In the genomic region with DNA sequence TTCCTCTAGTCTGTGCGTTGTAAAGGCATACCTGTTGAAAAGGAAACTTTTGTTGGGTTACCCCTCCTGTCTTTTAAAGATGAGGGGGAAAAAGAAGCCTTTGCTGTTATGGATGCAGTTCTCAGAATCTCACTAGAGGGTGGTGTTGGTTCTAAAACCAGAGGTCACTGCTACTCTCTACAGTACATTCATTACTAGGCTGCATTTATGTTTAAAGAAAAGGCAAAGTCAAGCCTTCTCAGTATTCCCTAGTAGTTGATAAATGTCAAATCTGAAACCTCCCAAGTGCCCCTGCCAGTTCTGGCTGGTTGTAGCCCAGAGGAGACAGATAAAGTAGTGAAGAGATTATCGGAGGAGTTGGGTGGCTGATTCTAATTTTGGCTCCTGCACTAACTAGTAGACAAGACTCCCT, we compare ENCODE assay signal across 8 cellular contexts. TPM values are rescaled to one million over a fixed set of nuclear protein-coding genes. Genes with fewer than 3 reads are reported as not detected.
DNase-seq lines count a peak whose midpoint lies in the region; ATAC-seq, FAIRE-seq and TF ChIP-seq lines count a peak whose summit lies in the region.

No MANE protein-coding gene starts in this region.

- H3K9me3 ChIP-seq in lower lobe of right lung, result no peaks in the 10 kb centered on the region

- intact Hi-C loops in lower lobe of right lung (cut with DNase I), result no loop called here

- H3K27me3 ChIP-seq in HL-60 (ENCODE audit: insufficient read depth, poor library complexity, severe bottlenecking), result peaks cover 5% of the 10 kb centered on the region
- H3K27me3 ChIP-seq in lower lobe of right lung (ENCODE audit: low read depth), result no peaks in the 10 kb centered on the region

- CTCF ChIA-PET in RWPE1 (lab: Yijun Ruan, JAX), result no interaction called here

- FAIRE-seq in GM18507 (lab: Jason Lieb, UNC), result peak; percentile 87

- no peak overlapping the region for H3K4me3 ChIP-seq in HL-60 (replicated peaks; ENCODE audit: insufficient read depth, low read length)
- H3K4me3 ChIP-seq in lower lobe of right lung, result no peak overlapping the region

- POLR2A ChIA-PET in RWPE1 (lab: Yijun Ruan, JAX; ENCODE audit: low non-redundant PET), result no interaction called here

- peak; percentile 61 to 68 for ATAC-seq in lower lobe of right lung
- ATAC-seq in HG03439 (IDR thresholded peaks at IDR 0.05; ENCODE audit: unreplicated experiment), result no peak

- peaks cover 26% of the 10 kb centered on the region for H3K4me1 ChIP-seq in lower lobe of right lung

- H3K36me3 ChIP-seq in lower lobe of right lung, result no peaks in the 10 kb centered on the region

- DNase-seq in CD1c-positive myeloid dendritic cell (ENCODE audit: extremely low spot score) (peak; percentile 69), GM18507 (ENCODE audit: extremely low spot score, insufficient read length, low read depth) (no peak), HL-60 (ENCODE audit: low read depth in 1 of 2, low spot score in 1 of 2) (peak in 1 of 2 experiments; percentile 35), RWPE1 (ENCODE audit: low spot score) (peak; percentile 52), dedifferentiated amniotic fluid mesenchymal stem cell (ENCODE audit: extremely low spot score) (peak; percentile 76), lower lobe of right lung (no peak)
- no peak for DNase-seq in activated CD4-positive, alpha-beta T cell treated with anti-CD3 and anti-CD28 coated beads, Interleukin-2, amount 50 U/mL, for 48 hours

- peak; percentile 86 for TF ChIP-seq CTCF in HL-60 (IDR thresholded peaks at IDR 0.05; ENCODE audit: insufficient read depth, low read length)
- peak; percentile 74 for TF ChIP-seq CTCF in RWPE1 (conservative IDR thresholded peaks at IDR 0.05; ENCODE audit: low read depth)
- peak; percentile 77 for TF ChIP-seq CTCF in lower lobe of right lung (IDR thresholded peaks at IDR 0.05)

- H3K27ac ChIP-seq in HL-60 (replicated peaks) (no peak overlapping the region), RWPE1 (no peak overlapping the region), lower lobe of right lung (no peak overlapping the region)

RNA-seq across cellular contexts. Expression of a gene that starts 1.4 kb away (rescaled TPM):
- 6.3 TPM for total RNA-seq in lower lobe of right lung

RNA-seq across cellular contexts. Expression of a gene that starts 17.9 kb away (rescaled TPM):
- total RNA-seq in lower lobe of right lung, result not detected

Comparison
In these comparisons a context has a peak if more than half of its experiments do, and no peak if none do; other contexts are left out.
1. DNase-seq: peak in CD1c-positive myeloid dendritic cell (single experiment), RWPE1 (single experiment) and dedifferentiated amniotic fluid mesenchymal stem cell (single experiment); none in GM18507 (single experiment), lower lobe of right lung (single experiment) and activated CD4-positive, alpha-beta T cell treated with anti-CD3 and anti-CD28 coated beads, Interleukin-2, amount 50 U/mL, for 48 hours (0 of 2).
2. Peak in every context shown above with its lines, with median percentiles within 50 percentile points of each other: CTCF ChIP-seq.